Comparison of ENCODE assay signal across 13 cellular contexts in the genomic region with DNA sequence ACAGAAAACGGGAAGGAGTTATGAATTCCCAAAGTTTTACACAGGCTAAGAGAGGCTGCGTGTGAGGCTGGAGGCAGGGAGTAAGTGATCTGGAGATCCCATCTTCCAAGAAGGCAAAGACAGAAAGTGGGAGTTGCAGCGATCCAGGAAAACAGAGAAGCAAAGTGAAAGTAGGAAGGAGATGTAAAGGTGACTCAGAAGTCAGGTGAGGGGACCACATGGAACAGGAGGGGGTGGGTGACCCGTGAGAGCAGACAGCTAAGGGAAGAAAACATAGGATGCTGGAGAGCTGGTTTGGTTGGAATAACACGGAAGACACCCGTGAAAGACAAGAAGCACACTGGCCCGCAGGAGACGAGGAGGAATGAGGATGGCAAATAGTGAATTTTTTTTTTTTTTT. TPM values are rescaled to one million over a fixed set of nuclear protein-coding genes. Genes with fewer than 3 reads are reported as not detected.
DNase-seq lines count a peak whose midpoint lies in the region; TF ChIP-seq lines count a peak whose summit lies in the region.
"Had no signal": no experiment of that assay in that cellular context is flagged by ENCODE, and none has a peak within 500 bp of the region (broad histone marks: within the 10 kb centered on the region; RNA-seq: fewer than 3 reads in every experiment).

No MANE protein-coding gene starts in this region.

- H3K4me3 Mint-ChIP-seq in glutamatergic neuron (ENCODE audit: unreplicated experiment): peak overlapping the region; percentile 53
- no peak overlapping the region for H3K4me3 Mint-ChIP-seq in activated T-cell treated with anti-CD3 and anti-CD28 coated beads, Interleukin-2, amount 50 U/mL, for 24 hours
- H3K4me3 Mint-ChIP-seq: CD8-positive, alpha-beta memory T cell had no signal

- peaks cover 9% of the 10 kb centered on the region for H3K27me3 Mint-ChIP-seq in glutamatergic neuron (ENCODE audit: unreplicated experiment)
- no peaks in the 10 kb centered on the region for H3K27me3 Mint-ChIP-seq in activated T-cell treated with anti-CD3 and anti-CD28 coated beads, Interleukin-2, amount 50 U/mL, for 24 hours

- POLR2A ChIA-PET in RWPE1 (lab: Yijun Ruan, JAX; ENCODE audit: low non-redundant PET): no interaction called here

- no peak overlapping the region for H3K27ac Mint-ChIP-seq in glutamatergic neuron (ENCODE audit: unreplicated experiment)
- no peak overlapping the region for H3K27ac Mint-ChIP-seq in activated T-cell treated with anti-CD3 and anti-CD28 coated beads, Interleukin-2, amount 50 U/mL, for 24 hours

- peak; percentile 11 for DNase-seq in Caki2 (ENCODE audit: low read depth)
- no peak for DNase-seq in RWPE1 (ENCODE audit: low spot score)
- DNase-seq in glutamatergic neuron: no peak
- no peak for DNase-seq in NCI-H524 treated with DMSO at 0.1 percent for 48 hours (lab: John Stamatoyannopoulos, UW)
- no peak for DNase-seq in activated T-cell treated with anti-CD3 and anti-CD28 coated beads, Interleukin-2, amount 50 U/mL, for 24 hours
- DNase-seq in NCI-H526 (lab: John Stamatoyannopoulos, UW): no peak
- DNase-seq: BE2C; Caco-2; CD8-positive, alpha-beta memory T cell; GF-D8; IMR-90 had no signal

- no peak for TF ChIP-seq CTCF in RWPE1 (conservative IDR thresholded peaks at IDR 0.05; ENCODE audit: low read depth)
- TF ChIP-seq CTCF in glutamatergic neuron (IDR thresholded peaks at IDR 0.05; ENCODE audit: partially characterized antibody, unreplicated experiment): no peak

- H3K27ac ChIP-seq in RWPE1: peak overlapping the region; percentile 41
- H3K27ac ChIP-seq: A549, C4-2B had no signal

- CTCF ChIA-PET in RWPE1 (lab: Yijun Ruan, JAX): no interaction called here

- in situ Hi-C loops in Caki2 (cut with HindIII; ENCODE audit: low pct_unique_long_range_greater_than_20kb, low sequenced_read_pairs): no loop called here

- no peaks in the 10 kb centered on the region for H3K9me3 Mint-ChIP-seq in glutamatergic neuron (ENCODE audit: unreplicated experiment)
- H3K9me3 Mint-ChIP-seq in activated T-cell treated with anti-CD3 and anti-CD28 coated beads, Interleukin-2, amount 50 U/mL, for 24 hours: no peaks in the 10 kb centered on the region
- H3K9me3 Mint-ChIP-seq: CD8-positive, alpha-beta memory T cell had no signal

- H3K4me1 Mint-ChIP-seq in glutamatergic neuron (ENCODE audit: low read depth, unreplicated experiment): no peaks in the 10 kb centered on the region
- peaks cover 7% of the 10 kb centered on the region for H3K4me1 Mint-ChIP-seq in activated T-cell treated with anti-CD3 and anti-CD28 coated beads, Interleukin-2, amount 50 U/mL, for 24 hours (ENCODE audit: low read depth)

- H3K36me3 Mint-ChIP-seq in glutamatergic neuron (ENCODE audit: unreplicated experiment): peaks cover 16% of the 10 kb centered on the region
- H3K36me3 Mint-ChIP-seq in activated T-cell treated with anti-CD3 and anti-CD28 coated beads, Interleukin-2, amount 50 U/mL, for 24 hours (ENCODE audit: low read depth): peaks cover 57% of the 10 kb centered on the region

RNA-seq across cellular contexts. Expression of gene ALOX12, which starts 1.3 kb away (rescaled TPM):
- not detected in 2 replicates for total RNA-seq in Caki2 (2014; rRNA removed; shearing (Covaris generic); ENCODE audit: low replicate concordance)
- not detected for total RNA-seq in glutamatergic neuron (ENCODE audit: unreplicated experiment)
- total RNA-seq: Caco-2; CD8-positive, alpha-beta memory T cell; IMR-90 had no signal

RNA-seq across cellular contexts. Expression of gene RNASEK, which starts 15.3 kb away (rescaled TPM):
- total RNA-seq in Caki2 (2014; rRNA removed; shearing (Covaris generic); ENCODE audit: low replicate concordance): 128 and 131 TPM in 2 replicates
- 179 TPM for total RNA-seq in glutamatergic neuron (ENCODE audit: unreplicated experiment)

RNA-seq across cellular contexts. Expression of gene BCL6B, which starts 25.7 kb away (rescaled TPM):
- not detected in 2 replicates for total RNA-seq in Caki2 (2014; rRNA removed; shearing (Covaris generic); ENCODE audit: low replicate concordance)
- total RNA-seq in glutamatergic neuron (ENCODE audit: unreplicated experiment): not detected
- total RNA-seq: Caco-2, IMR-90 had no signal

RNA-seq across cellular contexts. Expression of gene SLC16A13, which starts 38.6 kb away (rescaled TPM):
- total RNA-seq in Caki2 (2014; rRNA removed; shearing (Covaris generic); ENCODE audit: low replicate concordance): 3.7 and 8.6 TPM in 2 replicates
- total RNA-seq in glutamatergic neuron (ENCODE audit: unreplicated experiment): 2.9 TPM

RNA-seq across cellular contexts. Expression of gene SLC16A11, which starts 46.7 kb away (rescaled TPM):
- total RNA-seq in Caki2 (2014; rRNA removed; shearing (Covaris generic); ENCODE audit: low replicate concordance): not detected in 2 replicates
- total RNA-seq in glutamatergic neuron (ENCODE audit: unreplicated experiment): 0.54 TPM
- total RNA-seq: IMR-90 had no signal
